In the genomic region with DNA sequence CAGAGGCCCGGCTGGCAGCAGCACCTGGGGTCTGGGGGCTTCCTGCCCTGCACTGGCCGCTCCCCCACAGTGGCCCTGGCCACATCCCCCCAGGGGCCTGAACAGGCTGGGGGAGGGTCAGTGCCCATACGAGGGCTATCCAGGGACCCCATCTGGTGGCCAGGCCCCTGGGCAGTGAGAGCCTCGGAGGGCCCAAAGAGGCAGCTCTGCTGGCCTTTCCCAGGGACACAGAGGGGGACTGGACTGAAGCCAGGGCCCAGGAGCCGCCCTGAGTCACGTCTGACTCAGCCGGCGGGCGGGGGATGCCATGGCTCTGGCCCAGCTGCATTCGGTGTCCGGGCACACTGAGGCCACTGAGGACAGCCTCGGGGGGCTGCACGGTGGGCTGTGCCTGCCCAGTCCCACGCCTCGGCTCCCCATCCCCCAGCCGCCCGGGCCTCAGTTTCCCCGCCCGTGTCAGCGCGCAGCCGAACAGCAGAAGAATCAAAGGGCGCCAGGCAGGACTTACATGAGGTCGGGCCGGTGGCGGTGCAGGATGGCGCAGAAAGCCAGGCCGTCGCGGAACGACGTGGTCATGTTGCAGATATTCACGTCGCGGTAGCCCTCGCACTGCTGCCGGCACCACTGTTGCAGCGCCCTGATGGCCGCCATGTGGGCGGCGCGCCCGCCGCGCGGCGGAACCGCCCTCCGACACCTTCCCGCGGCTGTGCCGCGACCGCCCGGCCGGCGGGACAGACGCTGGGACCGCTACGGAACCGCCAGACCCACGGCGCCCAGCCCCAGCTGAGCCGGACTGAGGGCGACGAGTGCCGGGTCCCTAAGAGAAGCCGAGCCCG, we compare ENCODE assay signal across 8 cellular contexts. TPM values are rescaled to one million over a fixed set of nuclear protein-coding genes. Genes with fewer than 3 reads are reported as not detected.
DNase-seq lines count a peak whose midpoint lies in the region; ATAC-seq and TF ChIP-seq lines count a peak whose summit lies in the region.

A gene (minus strand): TSS at position 795 of the 836 bp plus-strand sequence. CDS start 144 bp downstream, at position 651.

- POLR2A ChIA-PET in RWPE1 (lab: Yijun Ruan, JAX; ENCODE audit: low non-redundant PET) = interaction anchor here (0.5 to 0.6 kb wide), 3 partner anchors 9 to 74 kb away, joined by 3 to 5 read pairs (median 3); no protein-coding TSS in a partner anchor

- peak; percentile 27 for ATAC-seq in GM18511 (IDR thresholded peaks at IDR 0.05; ENCODE audit: unreplicated experiment)
- peak; percentile 12 for ATAC-seq in HG03064 (IDR thresholded peaks at IDR 0.05; ENCODE audit: low read depth, unreplicated experiment)

- DNase-seq in AG09309 (ENCODE audit: low read depth) = no peak
- DNase-seq in RWPE1 (ENCODE audit: low spot score) = peak; percentile 92
- peak; percentile 60 for DNase-seq in brain pericyte (ENCODE audit: low read depth, low spot score)
- DNase-seq in midbrain (lab: John Stamatoyannopoulos, UW) = no peak

- peak within 1 kb of the TSS; percentile 92 for H3K4me3 ChIP-seq in AG09309 (ENCODE audit: control insufficient read depth, low read depth, low read length)
- H3K4me3 ChIP-seq in iPS-18c (ENCODE audit: insufficient read depth, low read depth, low read length) = peak within 1 kb of the TSS; percentile 81
- peak within 1 kb of the TSS; percentile 83 to 92 (median 86) for H3K4me3 ChIP-seq in skeletal muscle tissue (ENCODE audit: low read length in 3 of 3)

- no peaks in the 10 kb centered on the region for H3K36me3 ChIP-seq in skeletal muscle tissue (ENCODE audit: control insufficient read depth in 3 of 3, insufficient read depth in 3 of 3, low read length in 3 of 3)

- CTCF ChIA-PET in RWPE1 (lab: Yijun Ruan, JAX) = interaction anchor here (1.9 kb wide), 1 partner anchor 15 kb away, joined by 8 read pairs; no protein-coding TSS in a partner anchor

- no peaks in the 10 kb centered on the region for H3K27me3 ChIP-seq in skeletal muscle tissue (ENCODE audit: control insufficient read depth in 3 of 3, insufficient read depth in 3 of 3, low read length in 3 of 3)

- TF ChIP-seq CTCF in AG09309 (IDR thresholded peaks at IDR 0.05; ENCODE audit: control insufficient read depth, insufficient read depth, low read depth, low read length, missing control alignments) = no peak
- no peak for TF ChIP-seq CTCF in RWPE1 (conservative IDR thresholded peaks at IDR 0.05; ENCODE audit: low read depth)

- peaks cover 38 to 60% (median 38%) of the 10 kb centered on the region in 3 donors for H3K4me1 ChIP-seq in skeletal muscle tissue (ENCODE audit: control insufficient read depth in 3 of 3, insufficient read depth in 3 of 3, low read length in 3 of 3)

- H3K27ac ChIP-seq in RWPE1 = peak within 1 kb of the TSS; percentile 94
- peak within 1 kb of the TSS; percentile 83 for H3K27ac ChIP-seq in skeletal muscle tissue (ENCODE audit: low read depth, low read length)

- peak within 1 kb of the TSS; percentile 80 to 91 (median 82) for H3K9ac ChIP-seq in skeletal muscle tissue (ENCODE audit: low read depth in 1 of 3, low read length in 3 of 3)

- H3K9me3 ChIP-seq in iPS-18c (ENCODE audit: control insufficient read depth, insufficient read depth, low read length) (no peaks in the 10 kb centered on the region), skeletal muscle tissue (ENCODE audit: control insufficient read depth in 3 of 3, low read length in 3 of 3) (no peaks in the 10 kb centered on the region)

RNA-seq across cellular contexts. Expression of the gene that starts here (rescaled TPM):
- total RNA-seq in skeletal muscle tissue = 3.1 TPM

Comparison
In these comparisons a context has a peak if more than half of its experiments do, and no peak if none do; other contexts are left out.
1. DNase-seq: peak in RWPE1 (single experiment) and brain pericyte (single experiment); none in AG09309 (single experiment) and midbrain (single experiment).
2. Peak in every context shown above with its lines, with median percentiles within 50 percentile points of each other: H3K4me3 ChIP-seq.